26 cellular contexts compared by ENCODE assay signal in the genomic region with DNA sequence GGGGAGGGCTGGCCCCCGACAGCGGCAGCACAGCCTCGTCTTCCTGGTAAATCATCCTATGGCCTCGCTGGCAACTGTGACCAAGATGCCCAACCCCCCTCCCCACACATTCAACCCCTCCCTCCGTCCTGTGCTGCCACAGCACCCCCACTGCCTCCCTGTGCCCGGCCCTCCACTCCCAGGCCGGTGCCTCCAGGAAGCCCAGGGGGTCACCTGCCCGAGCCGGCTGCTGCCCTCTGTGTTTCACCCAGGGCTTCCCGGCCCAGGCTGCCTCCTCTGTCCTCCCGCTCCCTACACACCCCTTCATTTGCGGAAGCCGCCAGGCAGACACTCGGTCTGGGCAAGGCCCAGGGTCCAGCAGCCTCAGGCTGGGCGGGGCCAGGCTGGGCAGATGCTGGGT.
"Had no signal": no experiment of that assay in that cellular context is flagged by ENCODE, and none has a peak within 500 bp of the region (broad histone marks: within the 10 kb centered on the region; RNA-seq: fewer than 3 reads in every experiment).

No MANE protein-coding gene starts in this region.

- H3K9me3 ChIP-seq: esophagus muscularis mucosa, gastroesophageal sphincter, heart right ventricle had no signal

- H3K27me3 ChIP-seq: brain microvascular endothelial cell had no signal

- H3K4me3 ChIP-seq: esophagus muscularis mucosa, gastroesophageal sphincter, heart right ventricle, hepatocyte had no signal

- H3K4me1 ChIP-seq: heart right ventricle had no signal

- ATAC-seq: activated CD4-positive, alpha-beta T cell treated with anti-CD3 and anti-CD28 coated beads for 36 hours; activated CD8-positive, alpha-beta T cell treated with anti-CD3 and anti-CD28 coated beads, Interleukin-2, amount 10 ng/mL, durations not matched to agents 7 days and 5 days; activated T-cell treated with anti-CD3 and anti-CD28 coated beads, Interleukin-2, amount 50 U/mL, for 4 hours; activated T-helper 17 cell treated with anti-CD3 and anti-CD28 coated beads, Interleukin-2, amount 50 U/mL, for 72 hours; effector memory CD8-positive, alpha-beta T cell; gastroesophageal sphincter; heart right ventricle had no signal

- H3K27ac ChIP-seq: brain microvascular endothelial cell, esophagus muscularis mucosa, gastroesophageal sphincter, heart right ventricle, hepatocyte had no signal

- H3K36me3 ChIP-seq: brain microvascular endothelial cell, esophagus muscularis mucosa, gastroesophageal sphincter, heart right ventricle had no signal

- H2AFZ ChIP-seq: hepatocyte had no signal

- H3K4me2 ChIP-seq: hepatocyte had no signal

- DNase-seq: activated CD4-positive, alpha-beta memory T cell treated with anti-CD3 and anti-CD28 coated beads for 36 hours; activated CD4-positive, alpha-beta T cell treated with anti-CD3 and anti-CD28 coated beads for 36 hours; activated CD4-positive, alpha-beta T cell treated with anti-CD3 and anti-CD28 coated beads, Interleukin-2, amount 10 ng/mL, durations not matched to agents 24 days and 14 days; activated CD4-positive, CD25-positive, alpha-beta regulatory T cell; activated CD4-positive, CD25-positive, alpha-beta regulatory T cell treated with anti-CD3 and anti-CD28 coated beads, Interleukin-2, amount 50 U/mL, for 72 hours; activated CD8-positive, alpha-beta T cell treated with anti-CD3 and anti-CD28 coated beads, Interleukin-2, amount 10 ng/mL, durations not matched to agents 7 days and 5 days; activated effector memory CD4-positive, alpha-beta T cell treated with Interleukin-2 at 50 U/mL for 16 hours; activated gamma-delta T cell treated with Interleukin-2 at 50 U/mL for 16 hours; activated naive CD4-positive, alpha-beta T cell treated with anti-CD3 and anti-CD28 coated beads, Interleukin-2, amount 50 U/mL, for 16 hours; activated naive CD4-positive, alpha-beta T cell treated with Interleukin-2 at 50 U/mL for 16 hours; activated T-cell treated with anti-CD3 and anti-CD28 coated beads, Interleukin-2, amount 50 U/mL, for 4 hours; amniotic stem cell; anterior cingulate cortex; brain microvascular endothelial cell; cortex of kidney; dermis blood vessel endothelial cell; effector CD4-positive, alpha-beta T cell; effector memory CD8-positive, alpha-beta T cell; erythroblast; foreskin melanocyte; heart right ventricle; T-helper 2 cell had no signal
